ENCODE assay signal across 1 cellular context in the genomic region with DNA sequence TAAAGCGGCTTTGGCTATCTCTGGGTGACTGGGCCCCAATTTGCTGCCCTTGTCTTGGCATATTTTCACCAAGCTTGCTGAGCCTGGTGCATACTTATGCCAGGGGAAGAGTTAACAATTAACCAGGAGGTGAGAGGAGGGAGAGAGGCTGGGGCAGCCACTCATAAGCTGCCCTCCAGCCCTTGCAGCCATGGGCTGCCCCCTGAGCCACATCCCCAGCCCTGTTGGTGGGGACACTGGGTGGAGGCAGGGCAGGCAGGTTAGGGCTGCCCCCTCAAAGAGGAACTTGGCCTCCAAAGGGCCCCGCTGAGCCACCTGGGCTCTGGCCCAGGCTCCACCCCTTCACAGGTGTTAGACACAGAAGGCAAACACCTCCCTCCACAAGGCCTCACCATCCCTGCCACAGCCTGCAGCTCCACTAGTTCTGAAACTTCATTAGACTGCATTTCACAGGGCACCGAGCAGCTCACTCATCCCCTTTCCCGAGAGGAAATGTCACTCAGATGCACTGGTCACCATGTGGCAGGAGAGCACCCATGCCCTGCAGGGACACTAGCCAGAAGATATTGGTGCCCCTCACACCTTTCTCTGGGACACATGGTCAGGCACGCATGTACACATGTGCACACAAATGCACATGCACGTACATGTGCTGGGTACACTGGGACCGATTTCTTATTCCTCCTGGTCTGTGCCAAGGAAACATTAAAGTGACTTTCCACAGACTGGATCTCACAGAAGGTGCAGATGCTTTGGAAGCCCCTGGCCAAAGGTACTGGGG.
TF ChIP-seq lines count a peak whose summit lies in the region.

No MANE protein-coding gene starts in this region.

TF ChIP-seq in H1, 55 proteins besides CTCF, POLR2A, EP300 and RAD21:
- TF ChIP-seq POLR2AphosphoS5 (IDR thresholded peaks at IDR 0.05; ENCODE audit: low read depth, low read length) (0 out of 2 replicates have a peak, but pooled peaks have one; percentile 62), HDAC2 (IDR thresholded peaks at IDR 0.05; ENCODE audit: borderline replicate concordance in 1 of 2, low read depth in 2 of 2, low read length in 2 of 2) (no peak)
